Comparison of ENCODE assay signal across 17 cellular contexts in the genomic region with DNA sequence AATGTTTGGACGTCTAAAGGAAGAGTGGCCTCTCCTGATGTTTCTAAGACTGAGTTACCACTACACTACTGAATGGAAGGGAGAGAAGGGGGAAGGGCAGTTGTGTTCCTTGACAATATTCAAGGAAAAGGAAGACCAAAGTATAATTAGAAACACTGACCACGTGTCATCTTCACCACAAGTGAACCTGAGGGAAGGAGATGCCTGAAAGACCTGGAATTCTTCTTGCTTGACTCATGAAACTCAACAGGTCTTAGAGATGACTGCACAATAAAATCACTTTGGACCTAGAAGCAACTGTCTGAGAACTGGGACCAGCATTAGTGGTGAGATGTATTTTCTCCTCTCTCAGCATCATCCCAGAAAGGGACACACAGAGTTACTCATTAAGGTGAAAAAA. TPM values are rescaled to one million over a fixed set of nuclear protein-coding genes. Genes with fewer than 3 reads are reported as not detected.
DNase-seq lines count a peak whose midpoint lies in the region; ATAC-seq and TF ChIP-seq lines count a peak whose summit lies in the region.
"Had no signal": no experiment of that assay in that cellular context is flagged by ENCODE, and none has a peak within 500 bp of the region (broad histone marks: within the 10 kb centered on the region; RNA-seq: fewer than 3 reads in every experiment).

No MANE protein-coding gene starts in this region.

- peak overlapping the region; percentile 20; the same call in 1 of the 2 replicates for H2AK5ac ChIP-seq in IMR-90 (ENCODE audit: low read depth, low read length)

- no peak overlapping the region for H3K4me3 ChIP-seq in Caco-2 (ENCODE audit: low read depth, low read length)
- no peak overlapping the region for H3K4me3 ChIP-seq in IMR-90 (ENCODE audit: insufficient read depth, low read depth, low read length)
- H3K4me3 ChIP-seq in astrocyte of the spinal cord (ENCODE audit: low read depth, low read length): no peak overlapping the region
- H3K4me3 ChIP-seq in suprapubic skin: no peak overlapping the region
- H3K4me3 ChIP-seq: GM12878 had no signal

- H3K4me1 ChIP-seq in Caco-2 (peaks cover 55% of the 10 kb centered on the region), IMR-90 (ENCODE audit: control insufficient read depth, insufficient read depth, low read length) (peaks cover 10% of the 10 kb centered on the region), suprapubic skin (peaks cover 42% of the 10 kb centered on the region)

- H4K8ac ChIP-seq in IMR-90 (ENCODE audit: low read depth in 2 of 2, low read length in 2 of 2): 0 out of 4 replicates have a peak overlapping the region, but pooled peaks of 1 of the 2 experiments have one; percentile 16

- TF ChIP-seq POLR2A in IMR-90 (IDR thresholded peaks at IDR 0.05; ENCODE audit: low read depth, low read length): no peak
- no peak for TF ChIP-seq POLR2A in suprapubic skin (IDR thresholded peaks at IDR 0.05)

- intact Hi-C loops in Caco-2 (cut with micrococcal nuclease; ENCODE audit: unreplicated experiment) (no loop called here), IMR-90 (cut with micrococcal nuclease) (no loop called here)

- H3K27ac Mint-ChIP-seq in Caco-2 (ENCODE audit: unreplicated experiment): peak overlapping the region; percentile 1
- H3K27ac Mint-ChIP-seq in activated CD8-positive, alpha-beta T cell treated with anti-CD3 and anti-CD28 coated beads, Interleukin-2, amount 10 ng/mL, durations not matched to agents 7 days and 5 days: no peak overlapping the region
- H3K27ac Mint-ChIP-seq: IgD-negative memory B cell, T-cell had no signal

- CTCF ChIA-PET in Caco-2 (lab: Charles Lee): no interaction called here
- CTCF ChIA-PET in IMR-90 (lab: Yijun Ruan, JAX): no interaction called here
- CTCF ChIA-PET in activated CD8-positive, alpha-beta T cell treated with anti-CD3 and anti-CD28 coated beads, Interleukin-2, amount 10 ng/mL, durations not matched to agents 7 days and 5 days (lab: Charles Lee): interaction anchor here (0.5 kb wide), 1 partner anchor 162 kb away, joined by 3 read pairs; no protein-coding TSS in a partner anchor

- peak overlapping the region; percentile 17; the same call in 1 of the 2 replicates for H3K4ac ChIP-seq in IMR-90 (ENCODE audit: low read depth, low read length)

- BruUV-seq in Caco-2 (replicated peaks; lab: Mats Ljungman, UMichigan) (no TSS peak), IMR-90 (replicated peaks; lab: Mats Ljungman, UMichigan) (no TSS peak)

- no peak for TF ChIP-seq RAD21 in IMR-90 (IDR thresholded peaks at IDR 0.05; ENCODE audit: low read length)

- POLR2A ChIA-PET in Caco-2 (lab: Charles Lee): interaction anchor here (0.6 kb wide), 1 partner anchor 148 kb away, joined by 5 read pairs; no protein-coding TSS in a partner anchor
- POLR2A ChIA-PET in IMR-90 (lab: Charles Lee; ENCODE audit: unreplicated experiment): no interaction called here
- POLR2A ChIA-PET in activated CD8-positive, alpha-beta T cell treated with anti-CD3 and anti-CD28 coated beads, Interleukin-2, amount 10 ng/mL, durations not matched to agents 7 days and 5 days (lab: Charles Lee): no interaction called here

- H3K9me3 ChIP-seq in Caco-2 (no peaks in the 10 kb centered on the region), IMR-90 (ENCODE audit: control insufficient read depth, insufficient read depth, low read length) (no peaks in the 10 kb centered on the region), suprapubic skin (no peaks in the 10 kb centered on the region)

- no peak overlapping the region for H3K9ac ChIP-seq in IMR-90 (ENCODE audit: low read depth, low read length)

- TF ChIP-seq CTCF in Caco-2 (IDR thresholded peaks at IDR 0.05; ENCODE audit: insufficient read depth in 1 of 2, low read depth in 1 of 2, low read length in 1 of 2, severe bottlenecking in 1 of 2, unreplicated experiment in 1 of 2) (no peak), IMR-90 (conservative IDR thresholded peaks at IDR 0.05; ENCODE audit: low read depth, low read length) (no peak), astrocyte of the spinal cord (IDR thresholded peaks at IDR 0.05; ENCODE audit: low read depth, low read length) (no peak), suprapubic skin (IDR thresholded peaks at IDR 0.05) (no peak)

- peak overlapping the region; percentile 53 for H2BK5ac ChIP-seq in IMR-90 (ENCODE audit: low read depth, low read length, poor library complexity, severe bottlenecking)

- H2AK9ac ChIP-seq in IMR-90 (replicated peaks; ENCODE audit: low read depth, low read length, poor library complexity): no peak overlapping the region

- H4K20me1 ChIP-seq in IMR-90 (ENCODE audit: insufficient read depth, low read length): peaks cover 46% of the 10 kb centered on the region

- no peaks in the 10 kb centered on the region for H3K27me3 Mint-ChIP-seq in Caco-2 (ENCODE audit: insufficient read depth, unreplicated experiment)
- peaks cover 6% of the 10 kb centered on the region for H3K27me3 Mint-ChIP-seq in activated CD8-positive, alpha-beta T cell treated with anti-CD3 and anti-CD28 coated beads, Interleukin-2, amount 10 ng/mL, durations not matched to agents 7 days and 5 days (ENCODE audit: low read depth)

- no peak overlapping the region for H3K4me2 ChIP-seq in IMR-90 (ENCODE audit: low read depth, low read length)

- H3K27ac ChIP-seq in IMR-90 (ENCODE audit: insufficient read depth, low read length) (no peak overlapping the region), suprapubic skin (no peak overlapping the region)

- peaks cover 16% of the 10 kb centered on the region for H3K9me1 ChIP-seq in IMR-90 (ENCODE audit: insufficient read depth, low read length)

- H3K56ac ChIP-seq in IMR-90 (ENCODE audit: extremely low read depth, insufficient read depth, low read length): no peak overlapping the region

- dilution Hi-C loops in IMR-90 (cut with HindIII; ENCODE audit: low sequenced_read_pairs, unreplicated experiment): no loop called here

- no CpG with 5 or more reads among the region's 2 CpGs for WGBS in IMR-90 (ENCODE audit: extremely low coverage in 2 of 2, insufficient read length in 1 of 2), 2 experiments
- WGBS in suprapubic skin: 49% methylated on average over 2 of the region's 2 CpGs

- no peak for TF ChIP-seq EP300 in suprapubic skin (IDR thresholded peaks at IDR 0.05)

- H3K36me3 ChIP-seq in Caco-2 (ENCODE audit: control insufficient read depth, insufficient read depth, low read length) (peaks cover 2% of the 10 kb centered on the region; the same call in 1 of the 2 replicates), IMR-90 (ENCODE audit: control insufficient read depth, insufficient read depth, low read length) (no peaks in the 10 kb centered on the region; the same call in 1 of the 2 replicates), suprapubic skin (no peaks in the 10 kb centered on the region)

- H3K27me3 ChIP-seq in Caco-2 (replicated peaks; ENCODE audit: control insufficient read depth, insufficient read depth, low read length): no peaks in the 10 kb centered on the region
- no peaks in the 10 kb centered on the region for H3K27me3 ChIP-seq in IMR-90 (ENCODE audit: control insufficient read depth, insufficient read depth, low read length)
- H3K27me3 ChIP-seq in suprapubic skin: no peaks in the 10 kb centered on the region

- H3K14ac ChIP-seq in IMR-90 (replicated peaks; ENCODE audit: low read depth, low read length): peak overlapping the region; percentile 84

- in situ Hi-C loops in IMR-90 (cut with MboI; ENCODE audit: low sequenced_read_pairs): no loop called here
- in situ Hi-C loops in astrocyte of the spinal cord (cut with HindIII; ENCODE audit: low sequenced_read_pairs): no loop called here

- no peak overlapping the region for H2BK20ac ChIP-seq in IMR-90 (ENCODE audit: low read depth, low read length)

- H3K18ac ChIP-seq in IMR-90 (ENCODE audit: low read depth, low read length): no peak overlapping the region

- H2AFZ ChIP-seq in IMR-90 (replicated peaks; ENCODE audit: low read length, poor library complexity): no peak overlapping the region

- H3K4me3 Mint-ChIP-seq in Caco-2 (ENCODE audit: unreplicated experiment): no peak overlapping the region
- H3K4me3 Mint-ChIP-seq in activated CD8-positive, alpha-beta T cell treated with anti-CD3 and anti-CD28 coated beads, Interleukin-2, amount 10 ng/mL, durations not matched to agents 7 days and 5 days: no peak overlapping the region
- H3K4me3 Mint-ChIP-seq: IgD-negative memory B cell, T-cell had no signal

- H2BK15ac ChIP-seq in IMR-90 (ENCODE audit: low read depth, low read length): no peak overlapping the region; the same call in 2 of the 3 replicates

- peak overlapping the region; percentile 37; the same call in 1 of the 2 replicates for H3K23ac ChIP-seq in IMR-90 (ENCODE audit: low read depth, low read length)

- H3K79me1 ChIP-seq in IMR-90 (ENCODE audit: low read depth in 1 of 2, low read length in 2 of 2): peaks cover 40 to 58% of the 10 kb centered on the region in 2 experiments

- DNase-seq in Caco-2 (no peak), IMR-90 (no peak), astrocyte of the spinal cord (ENCODE audit: low read depth, low spot score) (peak; percentile 45), myocyte (ENCODE audit: low read depth) (peak; percentile 61), suprapubic skin (ENCODE audit: low spot score in 2 of 2) (no peak), SIG-M5 treated with dmso at 0.1 percent for 504 hours (lab: John Stamatoyannopoulos, UW; ENCODE audit: unreplicated experiment) (no peak)
- no peak for DNase-seq in activated CD8-positive, alpha-beta T cell treated with anti-CD3 and anti-CD28 coated beads, Interleukin-2, amount 10 ng/mL, durations not matched to agents 7 days and 5 days
- DNase-seq: activated CD4-positive, alpha-beta T cell treated with anti-CD3 and anti-CD28 coated beads for 1 hour; activated T-cell treated with anti-CD3 and anti-CD28 coated beads for 4 hours; AML-193; DMS79; NCI-H1417; T-cell had no signal

- H3K9me3 Mint-ChIP-seq in Caco-2 (ENCODE audit: unreplicated experiment): no peaks in the 10 kb centered on the region
- no peaks in the 10 kb centered on the region for H3K9me3 Mint-ChIP-seq in activated CD8-positive, alpha-beta T cell treated with anti-CD3 and anti-CD28 coated beads, Interleukin-2, amount 10 ng/mL, durations not matched to agents 7 days and 5 days (ENCODE audit: insufficient read depth)
- H3K9me3 Mint-ChIP-seq: IgD-negative memory B cell, T-cell had no signal

- H4K5ac ChIP-seq in IMR-90 (ENCODE audit: low read depth, low read length): no peak overlapping the region

- H3K36me3 Mint-ChIP-seq in Caco-2 (ENCODE audit: insufficient read depth, unreplicated experiment): peaks cover 58% of the 10 kb centered on the region
- H3K36me3 Mint-ChIP-seq in activated CD8-positive, alpha-beta T cell treated with anti-CD3 and anti-CD28 coated beads, Interleukin-2, amount 10 ng/mL, durations not matched to agents 7 days and 5 days (ENCODE audit: low read depth): no peaks in the 10 kb centered on the region
- H3K36me3 Mint-ChIP-seq: IgD-negative memory B cell, T-cell had no signal

- no peak overlapping the region for H2BK120ac ChIP-seq in IMR-90 (ENCODE audit: low read depth, low read length)

- ATAC-seq in IMR-90 (ENCODE audit: low read depth) (no peak), GM21381 (IDR thresholded peaks at IDR 0.05; ENCODE audit: unreplicated experiment) (no peak)
- ATAC-seq in activated CD8-positive, alpha-beta T cell treated with anti-CD3 and anti-CD28 coated beads, Interleukin-2, amount 10 ng/mL, durations not matched to agents 7 days and 5 days: no peak
- ATAC-seq: GM12878, T-cell had no signal

- no peak overlapping the region for H4K91ac ChIP-seq in IMR-90 (ENCODE audit: insufficient read depth, low read depth, low read length)

- peaks cover 58% of the 10 kb centered on the region for H3K4me1 Mint-ChIP-seq in Caco-2 (ENCODE audit: low read depth, unreplicated experiment)
- H3K4me1 Mint-ChIP-seq in activated CD8-positive, alpha-beta T cell treated with anti-CD3 and anti-CD28 coated beads, Interleukin-2, amount 10 ng/mL, durations not matched to agents 7 days and 5 days (ENCODE audit: low read depth): no peaks in the 10 kb centered on the region
- H3K4me1 Mint-ChIP-seq: IgD-negative memory B cell, T-cell had no signal

RNA-seq across cellular contexts. Expression of a gene that starts 56.7 kb away (rescaled TPM):
- total RNA-seq in Caco-2 (2022) (103 and 108 TPM in 2 replicates), IMR-90 (2012; rRNA removed) (31.7 and 42.8 TPM in 2 replicates), myocyte (17.8 and 19.0 TPM in 2 replicates), suprapubic skin (100 to 1,000 TPM in 2 of 4 donors, 10 to 100 TPM in 2; 67.9 to 159 (median 96.4) TPM)
- polyA plus RNA-seq in IMR-90 (2012; rRNA removed): 21.5 and 21.8 TPM in 2 replicates
- polyA plus RNA-seq in IMR-90 (2012; cell fraction: cytosol; rRNA removed): 7.4 and 16.9 TPM in 2 replicates
- polyA plus RNA-seq in IMR-90 (2012; cell fraction: nucleus; rRNA removed; ENCODE audit: low replicate concordance): 21.6 and 26.1 TPM in 2 replicates
- polyA plus RNA-seq in myocyte (2012): 26.2 TPM
- total RNA-seq in activated CD8-positive, alpha-beta T cell treated with anti-CD3 and anti-CD28 coated beads, Interleukin-2, amount 10 ng/mL, durations not matched to agents 7 days and 5 days: under 1 TPM; 0.13 to 0.21 TPM
- total RNA-seq: OCI-LY7 had no signal

Comparison
In these comparisons a context has a peak if more than half of its experiments do, and no peak if none do; other contexts are left out.
1. DNase-seq: peak in astrocyte of the spinal cord (single experiment) and myocyte (single experiment); none in Caco-2 (0 of 2), IMR-90 (single experiment), suprapubic skin (0 of 2), SIG-M5 treated with dmso at 0.1 percent for 504 hours (single experiment) and activated CD8-positive, alpha-beta T cell treated with anti-CD3 and anti-CD28 coated beads, Interleukin-2, amount 10 ng/mL, durations not matched to agents 7 days and 5 days (single experiment).
2. RNA of a gene that starts 56.7 kb away (total RNA-seq): 67.9 to 159 TPM in suprapubic skin, 103 to 108 TPM in Caco-2, 31.7 to 42.8 TPM in IMR-90 and 17.8 to 19.0 TPM in myocyte; 0.13 to 0.21 TPM in activated CD8-positive, alpha-beta T cell treated with anti-CD3 and anti-CD28 coated beads, Interleukin-2, amount 10 ng/mL, durations not matched to agents 7 days and 5 days; every median in the first group is over 10 times any median in the second.